ENCODE assay signal across 9 cellular contexts in genomic region chr7:139230078-139230477, GRCh38. TPM values are rescaled to one million over a fixed set of nuclear protein-coding genes. Genes with fewer than 3 reads are reported as not detected.
DNase-seq lines count a peak whose midpoint lies in the region; ATAC-seq and TF ChIP-seq lines count a peak whose summit lies in the region.
"Had no signal": no experiment of that assay in that cellular context is flagged by ENCODE, and none has a peak within 500 bp of the region (broad histone marks: within the 10 kb centered on the region; RNA-seq: fewer than 3 reads in every experiment).

No MANE protein-coding gene starts in this region.

- ATAC-seq in HG02840 (IDR thresholded peaks at IDR 0.05; ENCODE audit: low FRiP score, unreplicated experiment): no peak
- ATAC-seq in HG03378 (IDR thresholded peaks at IDR 0.05; ENCODE audit: unreplicated experiment): no peak

- H3K4me3 ChIP-seq in GM12875 (ENCODE audit: low read depth, low read length) (peak overlapping the region; percentile 100), SJSA1 (peak overlapping the region; percentile 95), esophagus muscularis mucosa (peak overlapping the region; percentile 96 to 99 (median 98)), retinal pigment epithelial cell (ENCODE audit: low read length) (peak overlapping the region; percentile 93)

- H3K27me3 ChIP-seq in SJSA1 (replicated peaks) (no peaks in the 10 kb centered on the region; the same call in 1 of the 2 replicates), esophagus muscularis mucosa (no peaks in the 10 kb centered on the region)

- WGBS in esophagus muscularis mucosa: 63% methylated on average over 8 of the region's 8 CpGs

- H3K9me3 ChIP-seq in SJSA1 (replicated peaks) (no peaks in the 10 kb centered on the region), esophagus muscularis mucosa (no peaks in the 10 kb centered on the region)

- no peak overlapping the region for H3K27ac ChIP-seq in SJSA1
- H3K27ac ChIP-seq in esophagus muscularis mucosa (replicated peaks in 1 of 4): peak overlapping the region in 3 of 4 donors; percentile 97 to 98 (median 97)

- H3K36me3 ChIP-seq in SJSA1: peaks cover 4% of the 10 kb centered on the region
- no peaks in the 10 kb centered on the region for H3K36me3 ChIP-seq in esophagus muscularis mucosa

- peaks cover 7% of the 10 kb centered on the region for H3K4me1 ChIP-seq in SJSA1 (replicated peaks)
- peaks cover 10 to 35% (median 30%) of the 10 kb centered on the region in 4 donors for H3K4me1 ChIP-seq in esophagus muscularis mucosa

- TF ChIP-seq CTCF in GM12875 (IDR thresholded peaks at IDR 0.05; ENCODE audit: borderline replicate concordance, insufficient read depth, low read depth, low read length): no peak
- TF ChIP-seq CTCF in esophagus muscularis mucosa (IDR thresholded peaks at IDR 0.05): no peak
- TF ChIP-seq CTCF in retinal pigment epithelial cell (conservative IDR thresholded peaks at IDR 0.05; ENCODE audit: low read depth, low read length): no peak

- TF ChIP-seq POLR2A in esophagus muscularis mucosa (IDR thresholded peaks at IDR 0.05; ENCODE audit: low read depth): no peak

- TF ChIP-seq EP300 in esophagus muscularis mucosa (IDR thresholded peaks at IDR 0.05): no peak

- intact Hi-C loops in esophagus muscularis mucosa (cut with DNase I): no loop called here

- DNase-seq in SJSA1 (ENCODE audit: low read depth in 1 of 2, low spot score in 2 of 2): no peak
- no peak for DNase-seq in esophagus muscularis mucosa (ENCODE audit: extremely low spot score)
- DNase-seq in retinal pigment epithelial cell (ENCODE audit: low read depth): no peak
- DNase-seq in C1 segment of cervical spinal cord (lab: John Stamatoyannopoulos, UW): no peak
- DNase-seq in NK-92 treated with Interleukin-12 subunit alpha and Interleukin-12 subunit beta, amount 100 ng/mL, for 24 hours (lab: John Stamatoyannopoulos, UW): no peak
- DNase-seq: NCI-H446 treated with DMSO at 0.1 percent for 48 hours had no signal

RNA-seq across cellular contexts. Expression of gene UBN2, which starts 1.0 kb away (rescaled TPM):
- 3.8 and 3.9 TPM in 2 replicates for total RNA-seq in SJSA1 (2014; rRNA removed; shearing (Covaris generic))
- 10 to 100 TPM in 3 of 4 donors, 1 to 10 TPM in 1; 8.9 to 15.0 (median 10.8) TPM for total RNA-seq in esophagus muscularis mucosa
